ENCODE assay signal across 1 cellular context in genomic region chr13:50912851-50913250, GRCh38.
TF ChIP-seq lines count a peak whose summit lies in the region.

No MANE protein-coding gene starts in this region.

TF ChIP-seq in GM12878, 131 proteins besides CTCF, POLR2A, EP300 and RAD21 (continued from another document):
- TF ChIP-seq ZNF592 (IDR thresholded peaks at IDR 0.05), result no peak
TF ChIP-seq in GM12878: peak in this region for 0.
